Comparison of ENCODE assay signal across 9 cellular contexts in the genomic region with DNA sequence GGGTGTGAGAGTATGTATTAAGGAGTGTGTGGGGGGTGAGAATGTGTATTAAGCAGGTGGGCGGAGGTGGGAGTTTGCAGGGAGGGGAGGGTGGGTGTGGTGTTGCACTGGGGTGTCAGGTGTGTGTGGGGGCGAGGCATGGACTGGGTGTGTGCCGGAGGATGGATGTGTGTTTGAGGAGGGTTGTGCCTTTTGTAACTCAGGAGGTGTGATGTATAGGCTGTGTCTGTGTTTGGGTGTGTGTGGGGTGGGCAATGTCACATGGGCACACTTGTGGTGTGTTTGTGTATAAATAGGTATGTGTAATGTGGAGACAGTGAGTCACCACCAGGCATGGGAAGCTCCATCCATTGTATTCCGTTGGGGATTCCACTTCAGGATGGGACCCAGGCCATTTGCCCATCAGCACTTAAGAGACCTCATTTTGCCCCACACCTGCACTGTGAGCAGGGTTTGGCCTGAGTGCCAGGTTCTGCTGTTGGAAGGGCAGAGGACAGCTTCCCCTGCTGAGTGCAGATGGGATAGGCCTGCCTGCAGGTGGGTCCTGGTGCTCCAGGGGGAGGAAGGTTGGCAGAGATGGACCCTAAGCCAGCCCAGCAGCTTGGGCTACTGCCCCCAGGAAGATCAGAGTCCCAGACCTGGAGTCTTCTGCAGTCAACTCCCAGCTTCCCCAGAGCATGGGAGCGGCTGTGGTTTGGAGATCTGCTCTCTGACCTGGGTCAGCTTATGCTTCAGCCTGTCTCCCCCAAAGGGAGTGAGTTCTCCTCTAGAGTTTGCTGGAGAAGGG. TPM values are rescaled to one million over a fixed set of nuclear protein-coding genes. Genes with fewer than 3 reads are reported as not detected.
DNase-seq lines count a peak whose midpoint lies in the region; ATAC-seq and TF ChIP-seq lines count a peak whose summit lies in the region.
"Had no signal": no experiment of that assay in that cellular context is flagged by ENCODE, and none has a peak within 500 bp of the region (broad histone marks: within the 10 kb centered on the region; RNA-seq: fewer than 3 reads in every experiment).

No MANE protein-coding gene starts in this region.

- H3K27me3 Mint-ChIP-seq in activated CD8-positive, alpha-beta memory T cell treated with anti-CD3 and anti-CD28 coated beads, Interleukin-2, amount 10 ng/mL, durations not matched to agents 7 days and 5 days: peaks cover 67% of the 10 kb centered on the region
- peaks cover 53% of the 10 kb centered on the region for H3K27me3 Mint-ChIP-seq in brain

- H3K27ac ChIP-seq in upper lobe of right lung: no peak overlapping the region

- H3K36me3 Mint-ChIP-seq in activated CD8-positive, alpha-beta memory T cell treated with anti-CD3 and anti-CD28 coated beads, Interleukin-2, amount 10 ng/mL, durations not matched to agents 7 days and 5 days: no peaks in the 10 kb centered on the region
- no peaks in the 10 kb centered on the region for H3K36me3 Mint-ChIP-seq in brain

- CTCF ChIA-PET in activated CD8-positive, alpha-beta memory T cell treated with anti-CD3 and anti-CD28 coated beads, Interleukin-2, amount 10 ng/mL, durations not matched to agents 7 days and 5 days (lab: Charles Lee): interaction anchor here (1.0 to 1.5 kb wide), 2 partner anchors 9 to 52 kb away, joined by 3 read pairs; no protein-coding TSS in a partner anchor

- H3K36me3 ChIP-seq in upper lobe of right lung: no peaks in the 10 kb centered on the region

- peak overlapping the region; percentile 65 for H3K4me3 ChIP-seq in upper lobe of right lung

- no peaks in the 10 kb centered on the region for H3K9me3 Mint-ChIP-seq in activated CD8-positive, alpha-beta memory T cell treated with anti-CD3 and anti-CD28 coated beads, Interleukin-2, amount 10 ng/mL, durations not matched to agents 7 days and 5 days (ENCODE audit: low read depth)
- H3K9me3 Mint-ChIP-seq in brain: no peaks in the 10 kb centered on the region

- H3K27ac Mint-ChIP-seq in activated CD8-positive, alpha-beta memory T cell treated with anti-CD3 and anti-CD28 coated beads, Interleukin-2, amount 10 ng/mL, durations not matched to agents 7 days and 5 days: no peak overlapping the region
- H3K27ac Mint-ChIP-seq in brain: peak overlapping the region; percentile 48 to 85 (median 84)

- ATAC-seq in activated CD8-positive, alpha-beta memory T cell treated with anti-CD3 and anti-CD28 coated beads, Interleukin-2, amount 10 ng/mL, durations not matched to agents 7 days and 5 days: no peak
- ATAC-seq in left colon: peak; percentile 19
- peak; percentile 1 for ATAC-seq in upper lobe of right lung
- no peak for ATAC-seq in GM19395 (IDR thresholded peaks at IDR 0.05; ENCODE audit: unreplicated experiment)
- ATAC-seq in GM21737 (IDR thresholded peaks at IDR 0.05; ENCODE audit: unreplicated experiment): no peak

- peaks cover 5% of the 10 kb centered on the region for H3K4me1 Mint-ChIP-seq in activated CD8-positive, alpha-beta memory T cell treated with anti-CD3 and anti-CD28 coated beads, Interleukin-2, amount 10 ng/mL, durations not matched to agents 7 days and 5 days
- H3K4me1 Mint-ChIP-seq in brain: peaks cover 84% of the 10 kb centered on the region

- DNase-seq in activated CD8-positive, alpha-beta memory T cell treated with anti-CD3 and anti-CD28 coated beads, Interleukin-2, amount 10 ng/mL, durations not matched to agents 7 days and 5 days: no peak
- no peak for DNase-seq in activated CD8-positive, alpha-beta memory T cell treated with anti-CD3 and anti-CD28 coated beads for 24 hours
- DNase-seq in left colon: no peak
- peak; percentile 47 for DNase-seq in upper lobe of right lung
- no peak for DNase-seq in foreskin melanocyte
- DNase-seq: RPMI8226 had no signal

- no peaks in the 10 kb centered on the region for H3K9me3 ChIP-seq in upper lobe of right lung

- H3K27me3 ChIP-seq in upper lobe of right lung: no peaks in the 10 kb centered on the region

- TF ChIP-seq CTCF in brain (conservative IDR thresholded peaks at IDR 0.05): no peak
- no peak for TF ChIP-seq CTCF in upper lobe of right lung (IDR thresholded peaks at IDR 0.05)

- peak overlapping the region; percentile 36 for H3K4me3 Mint-ChIP-seq in activated CD8-positive, alpha-beta memory T cell treated with anti-CD3 and anti-CD28 coated beads, Interleukin-2, amount 10 ng/mL, durations not matched to agents 7 days and 5 days
- peak overlapping the region; percentile 82 to 96 (median 86) for H3K4me3 Mint-ChIP-seq in brain

- peaks cover 26% of the 10 kb centered on the region for H3K4me1 ChIP-seq in upper lobe of right lung

- intact Hi-C loops in left colon (cut with DNase I, micrococcal nuclease): loop anchor here in 1 of 2 donors (10.0 kb wide), 1 partner anchor 47 kb away; no protein-coding TSS in a partner anchor
- intact Hi-C loops in upper lobe of right lung (cut with DNase I): loop anchor here (10.0 kb wide), 1 partner anchor 47 kb away; no protein-coding TSS in a partner anchor

RNA-seq across cellular contexts. Expression of a gene that starts 5.9 kb away (rescaled TPM):
- total RNA-seq in activated CD8-positive, alpha-beta memory T cell treated with anti-CD3 and anti-CD28 coated beads, Interleukin-2, amount 10 ng/mL, durations not matched to agents 7 days and 5 days: under 1 TPM in 1 of 2 experiments, not detected in 1; 0.06 TPM
- 31.8 TPM for polyA plus RNA-seq in brain (ENCODE audit: insufficient read depth, low read depth, low replicate concordance)
- total RNA-seq in left colon (10 to 100 TPM; 19.4 to 32.4 TPM), upper lobe of right lung (16.0 TPM)

Comparison
In these comparisons a context has a peak if more than half of its experiments do, and no peak if none do; other contexts are left out.
1. ATAC-seq: peak in left colon (single experiment) and upper lobe of right lung (single experiment); none in activated CD8-positive, alpha-beta memory T cell treated with anti-CD3 and anti-CD28 coated beads, Interleukin-2, amount 10 ng/mL, durations not matched to agents 7 days and 5 days (single experiment), GM19395 (single experiment) and GM21737 (single experiment).
2. RNA of a gene that starts 5.9 kb away (total RNA-seq): 19.4 to 32.4 TPM in left colon and 16.0 TPM in upper lobe of right lung (single experiment); 0.06 TPM in activated CD8-positive, alpha-beta memory T cell treated with anti-CD3 and anti-CD28 coated beads, Interleukin-2, amount 10 ng/mL, durations not matched to agents 7 days and 5 days; every median in the first group is over 10 times any median in the second.